In genomic region chr2:208609166-208609804, GRCh38 we compare ENCODE assay signal across 25 cellular contexts.
"Had no signal": no experiment of that assay in that cellular context is flagged by ENCODE, and none has a peak within 500 bp of the region (broad histone marks: within the 10 kb centered on the region; RNA-seq: fewer than 3 reads in every experiment).

No MANE protein-coding gene starts in this region.

- H3K4me3 ChIP-seq: adrenal gland, ascending aorta, mucosa of descending colon, sigmoid colon, thyroid gland, upper lobe of right lung had no signal

- ATAC-seq: activated T-cell treated with anti-CD3 and anti-CD28 coated beads, Interleukin-2, amount 50 U/mL, for 4 hours; esophagus mucosa; left cardiac atrium; stimulated activated naive CD8-positive, alpha-beta T cell treated with anti-CD3 and anti-CD28 coated beads, Interleukin-15, Interleukin-2, amounts not matched to agents 100 U/mL and 50 U/mL, for 24 hours; upper lobe of right lung; WTC11 had no signal

- DNase-seq: activated CD4-positive, alpha-beta T cell treated with anti-CD3 and anti-CD28 coated beads, Interleukin-2, amount 50 U/mL, for 4 hours; activated CD8-positive, alpha-beta memory T cell treated with anti-CD3 and anti-CD28 coated beads for 24 hours; activated CD8-positive, alpha-beta memory T cell treated with anti-CD3 and anti-CD28 coated beads, Interleukin-2, amount 50 U/mL, for 48 hours; activated naive CD4-positive, alpha-beta T cell; activated T-cell treated with anti-CD3 and anti-CD28 coated beads, Interleukin-2, amount 50 U/mL, for 4 hours; adrenal gland; brain microvascular endothelial cell; central memory CD4-positive, alpha-beta T cell; dermis blood vessel endothelial cell; effector memory CD4-positive, alpha-beta T cell; foreskin melanocyte; hippocampal formation; left cardiac atrium; mesendoderm; mucosa of descending colon; nucleus accumbens; sigmoid colon; stimulated activated CD4-positive, alpha-beta T cell treated with anti-CD3 and anti-CD28 coated beads, Interleukin-4, amount 100 ng/mL, for 24 hours; stimulated activated naive CD8-positive, alpha-beta T cell treated with anti-CD3 and anti-CD28 coated beads, Interleukin-15, Interleukin-2, amounts not matched to agents 100 U/mL and 50 U/mL, for 24 hours; T-helper 1 cell; thyroid gland; upper lobe of right lung had no signal
